In the genomic region with DNA sequence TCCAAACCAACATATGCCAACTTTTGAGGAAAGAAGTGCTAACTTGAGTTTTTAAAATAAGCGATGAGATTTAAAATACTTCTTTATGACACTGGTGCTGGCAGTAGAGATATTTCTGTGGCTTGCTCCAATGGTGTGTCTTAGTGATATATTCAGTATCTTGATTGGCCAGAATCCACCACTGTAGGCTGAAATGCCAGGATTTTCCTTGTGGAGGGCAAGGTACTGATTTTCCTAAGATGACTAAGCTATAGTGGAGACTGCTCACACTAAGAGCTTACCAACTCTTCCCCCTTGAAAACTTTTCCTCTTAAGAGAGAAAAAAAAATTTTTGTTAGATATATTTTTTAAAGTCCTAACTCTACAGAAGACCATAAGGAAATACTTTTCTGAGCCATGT, we compare ENCODE assay signal across 12 cellular contexts.
DNase-seq lines count a peak whose midpoint lies in the region; ATAC-seq and TF ChIP-seq lines count a peak whose summit lies in the region.
"Had no signal": no experiment of that assay in that cellular context is flagged by ENCODE, and none has a peak within 500 bp of the region (broad histone marks: within the 10 kb centered on the region; RNA-seq: fewer than 3 reads in every experiment).

No MANE protein-coding gene starts in this region.

- H3K4me3 ChIP-seq in MG63 (no peak overlapping the region), astrocyte of the spinal cord (ENCODE audit: low read depth, low read length) (no peak overlapping the region), psoas muscle (no peak overlapping the region), right lobe of liver (no peak overlapping the region), testis (no peak overlapping the region)
- H3K4me3 ChIP-seq: BLaER1, body of pancreas, skin epidermis had no signal

- no peak for TF ChIP-seq CTCF in astrocyte of the spinal cord (IDR thresholded peaks at IDR 0.05; ENCODE audit: low read depth, low read length)
- TF ChIP-seq CTCF in psoas muscle (IDR thresholded peaks at IDR 0.05) = no peak
- no peak for TF ChIP-seq CTCF in right lobe of liver (IDR thresholded peaks at IDR 0.05)
- TF ChIP-seq CTCF in testis (IDR thresholded peaks at IDR 0.05) = no peak

- DNase-seq in Caki2 (ENCODE audit: low read depth) (peak; percentile 25), MG63 (peak; percentile 12), astrocyte of the spinal cord (ENCODE audit: low read depth, low spot score) (peak; percentile 25), psoas muscle (no peak), SHP77 treated with DMSO at 0.1 percent for 48 hours (lab: John Stamatoyannopoulos, UW) (no peak), right lobe of liver (no peak), testis (no peak)
- DNase-seq: SIG-M5 had no signal

- no peaks in the 10 kb centered on the region for H3K36me3 ChIP-seq in MG63
- peaks cover 0 to 7% of the 10 kb centered on the region in 2 donors for H3K36me3 ChIP-seq in psoas muscle (ENCODE audit: insufficient read depth in 1 of 2, low read depth in 1 of 2)
- no peaks in the 10 kb centered on the region for H3K36me3 ChIP-seq in right lobe of liver
- no peaks in the 10 kb centered on the region for H3K36me3 ChIP-seq in testis (ENCODE audit: low read depth, missing control alignments)
- H3K36me3 ChIP-seq: BLaER1 had no signal

- H3K4me1 ChIP-seq in psoas muscle = peaks cover 45% of the 10 kb centered on the region
- peaks cover 0 to 7% (median 0%) of the 10 kb centered on the region in 4 donors for H3K4me1 ChIP-seq in right lobe of liver
- H3K4me1 ChIP-seq in testis = peaks cover 16% of the 10 kb centered on the region
- H3K4me1 ChIP-seq: BLaER1, body of pancreas had no signal

- no peak for TF ChIP-seq POLR2A in right lobe of liver (IDR thresholded peaks at IDR 0.05)
- no peak for TF ChIP-seq POLR2A in testis (IDR thresholded peaks at IDR 0.05)

- in situ Hi-C loops in Caki2 (cut with HindIII; ENCODE audit: low pct_unique_long_range_greater_than_20kb, low sequenced_read_pairs) = no loop called here
- in situ Hi-C loops in astrocyte of the spinal cord (cut with HindIII; ENCODE audit: low sequenced_read_pairs) = no loop called here

- intact Hi-C loops in psoas muscle (cut with DNase I) (loop anchor here (2.0 to 10.0 kb wide), 5 partner anchors 120 to 938 kb away; partner anchors contain the start of genes STAG1 (in 2 of the 2), MSL2 (in 1 of the 2) and PCCB (in 1 of the 2)), right lobe of liver (cut with DNase I) (loop anchor here in 1 of 2 donors (10.0 kb wide), 1 partner anchor 680 kb away; the partner anchor contains the start of gene STAG1), testis (cut with DNase I; ENCODE audit: low total_unique reads) (loop anchor here (10.0 kb wide), 2 partner anchors 120 to 940 kb away; partner anchors contain the start of gene MSL2)

- H3K27me3 ChIP-seq in MG63 (no peaks in the 10 kb centered on the region), psoas muscle (ENCODE audit: insufficient read depth in 3 of 3, low read length in 2 of 3) (no peaks in the 10 kb centered on the region), right lobe of liver (no peaks in the 10 kb centered on the region), testis (no peaks in the 10 kb centered on the region)
- H3K27me3 ChIP-seq: BLaER1, body of pancreas had no signal

- ATAC-seq in psoas muscle = no peak
- no peak for ATAC-seq in GM21423 (IDR thresholded peaks at IDR 0.05; ENCODE audit: unreplicated experiment)
- ATAC-seq in right lobe of liver = no peak

- WGBS in psoas muscle, 3 donors = 47 to 81% (median 52%) methylated on average over 1 of the region's 1 CpG
- WGBS in right lobe of liver (ENCODE audit: insufficient coverage, low coverage, low lambda C conversion rate, missing lambda C conversion rate) = 100% methylated on average over 1 of the region's 1 CpG
- 83 to 94% methylated on average over 1 of the region's 1 CpG for WGBS in testis, 2 donors

- H3K9me3 ChIP-seq in MG63 = no peaks in the 10 kb centered on the region
- H3K9me3 ChIP-seq in psoas muscle = no peaks in the 10 kb centered on the region
- H3K9me3 ChIP-seq in right lobe of liver = no peaks in the 10 kb centered on the region
- no peaks in the 10 kb centered on the region for H3K9me3 ChIP-seq in testis
- H3K9me3 ChIP-seq: BLaER1, body of pancreas had no signal

- peak overlapping the region; percentile 88 for H3K27ac ChIP-seq in psoas muscle
- H3K27ac ChIP-seq in right lobe of liver = no peak overlapping the region
- H3K27ac ChIP-seq in testis = no peak overlapping the region
- H3K27ac ChIP-seq: BLaER1, body of pancreas, skin epidermis had no signal

Comparison
In these comparisons a context has a peak if more than half of its experiments do, and no peak if none do; other contexts are left out.
1. DNase-seq: peak in Caki2 (single experiment), MG63 (single experiment) and astrocyte of the spinal cord (single experiment); none in psoas muscle (0 of 2), SHP77 treated with DMSO at 0.1 percent for 48 hours (single experiment), right lobe of liver (0 of 3) and testis (single experiment).